24 cellular contexts compared by ENCODE assay signal in the genomic region with DNA sequence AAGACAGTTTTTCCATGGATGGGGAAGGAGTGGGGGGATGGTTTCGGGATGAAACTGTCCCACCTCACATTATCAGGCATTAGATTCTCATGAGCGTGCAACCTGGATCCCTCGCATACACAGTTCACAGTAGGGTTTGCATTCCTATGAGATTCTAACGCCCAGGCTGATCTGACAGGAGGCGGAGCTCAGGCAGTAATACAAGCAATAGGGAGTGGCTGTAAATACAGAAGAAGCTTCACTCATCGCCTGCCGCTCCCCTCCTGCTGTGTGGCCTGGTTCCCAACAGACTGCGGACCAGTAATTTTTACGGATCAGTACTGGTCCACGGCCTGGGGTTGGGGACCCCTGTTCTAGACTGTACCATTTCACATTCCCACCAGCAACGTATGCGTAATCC.
"Had no signal": no experiment of that assay in that cellular context is flagged by ENCODE, and none has a peak within 500 bp of the region (broad histone marks: within the 10 kb centered on the region; RNA-seq: fewer than 3 reads in every experiment).

No MANE protein-coding gene starts in this region.

- H3K27me3 ChIP-seq: hepatocyte had no signal

- H3K36me3 ChIP-seq: WERI-Rb-1 had no signal

- H2AFZ ChIP-seq: hepatocyte had no signal

- H3K4me1 Mint-ChIP-seq: activated CD4-positive, alpha-beta T cell treated with anti-CD3 and anti-CD28 coated beads for 36 hours; activated CD8-positive, alpha-beta memory T cell treated with anti-CD3 and anti-CD28 coated beads, Interleukin-2, amount 10 ng/mL, durations not matched to agents 7 days and 5 days had no signal

- H3K4me2 ChIP-seq: hepatocyte, smooth muscle cell had no signal

- H3K4me3 Mint-ChIP-seq: activated CD4-positive, alpha-beta memory T cell treated with anti-CD3 and anti-CD28 coated beads for 36 hours; activated CD4-positive, alpha-beta T cell treated with anti-CD3 and anti-CD28 coated beads for 36 hours; activated CD8-positive, alpha-beta memory T cell treated with anti-CD3 and anti-CD28 coated beads, Interleukin-2, amount 10 ng/mL, durations not matched to agents 7 days and 5 days; activated T-cell treated with anti-CD3 and anti-CD28 coated beads, Interleukin-2, amount 50 U/mL, for 24 hours; memory B cell; natural killer cell treated with Interleukin-12 subunit alpha and Interleukin-12 subunit beta and Interleukin-15 and Interleukin-18, amount 100 ng/mL, for 72 hours had no signal

- FAIRE-seq: astrocyte, bronchial epithelial cell, endometrium, kidney had no signal

- H3K27me3 Mint-ChIP-seq: activated CD4-positive, alpha-beta T cell treated with anti-CD3 and anti-CD28 coated beads for 36 hours; activated T-cell treated with anti-CD3 and anti-CD28 coated beads, Interleukin-2, amount 50 U/mL, for 24 hours; memory B cell; natural killer cell treated with Interleukin-12 subunit alpha and Interleukin-12 subunit beta and Interleukin-15 and Interleukin-18, amount 100 ng/mL, for 72 hours; progenitor cell of endocrine pancreas had no signal

- H3K4me1 ChIP-seq: left ventricle myocardium inferior had no signal

- H3K79me2 ChIP-seq: hepatocyte had no signal

- H3K27ac ChIP-seq: hepatocyte, left ventricle myocardium inferior, WERI-Rb-1 had no signal

- H3K4me3 ChIP-seq: hepatocyte, left ventricle myocardium inferior, smooth muscle cell had no signal

- H3K36me3 Mint-ChIP-seq: activated CD4-positive, alpha-beta memory T cell treated with anti-CD3 and anti-CD28 coated beads for 36 hours; natural killer cell treated with Interleukin-12 subunit alpha and Interleukin-12 subunit beta and Interleukin-15 and Interleukin-18, amount 100 ng/mL, for 72 hours had no signal

- ATAC-seq: activated CD4-positive, alpha-beta T cell treated with anti-CD3 and anti-CD28 coated beads for 36 hours; activated CD8-positive, alpha-beta memory T cell treated with anti-CD3 and anti-CD28 coated beads, Interleukin-2, amount 10 ng/mL, durations not matched to agents 7 days and 5 days; esophagus mucosa; natural killer cell treated with Interleukin-12 subunit alpha and Interleukin-12 subunit beta and Interleukin-15 and Interleukin-18, amount 100 ng/mL, for 72 hours; right cardiac atrium had no signal

- H3K27ac Mint-ChIP-seq: activated CD4-positive, alpha-beta memory T cell treated with anti-CD3 and anti-CD28 coated beads for 36 hours; activated CD4-positive, alpha-beta T cell treated with anti-CD3 and anti-CD28 coated beads for 36 hours; activated CD8-positive, alpha-beta memory T cell treated with anti-CD3 and anti-CD28 coated beads, Interleukin-2, amount 10 ng/mL, durations not matched to agents 7 days and 5 days; activated T-cell treated with anti-CD3 and anti-CD28 coated beads, Interleukin-2, amount 50 U/mL, for 24 hours; memory B cell; natural killer cell treated with Interleukin-12 subunit alpha and Interleukin-12 subunit beta and Interleukin-15 and Interleukin-18, amount 100 ng/mL, for 72 hours; progenitor cell of endocrine pancreas had no signal

- DNase-seq: activated CD4-positive, alpha-beta memory T cell treated with anti-CD3 and anti-CD28 coated beads for 36 hours; activated CD4-positive, alpha-beta T cell treated with anti-CD3 and anti-CD28 coated beads for 36 hours; activated CD8-positive, alpha-beta memory T cell treated with anti-CD3 and anti-CD28 coated beads, Interleukin-2, amount 10 ng/mL, durations not matched to agents 7 days and 5 days; activated naive CD4-positive, alpha-beta T cell treated with anti-CD3 and anti-CD28 coated beads, Interleukin-2, amount 50 U/mL, for 16 hours; activated T-cell treated with anti-CD3 and anti-CD28 coated beads, Interleukin-2, amount 50 U/mL, for 24 hours; kidney; left ventricle myocardium inferior; occipital lobe; right cardiac atrium; stimulated activated CD4-positive, alpha-beta T cell treated with anti-CD3 and anti-CD28 coated beads, Interleukin-4, amount 100 ng/mL, for 4 hours; stimulated activated CD8-positive, alpha-beta memory T cell treated with anti-CD3 and anti-CD28 coated beads, Interleukin-4, amount 100 ng/mL, for 48 hours; stimulated activated naive CD4-positive, alpha-beta T cell treated with Interleukin-2 at 50 U/mL for 16 hours; substantia nigra; T-helper 9 cell; WERI-Rb-1 had no signal

- H3K9me3 Mint-ChIP-seq: natural killer cell treated with Interleukin-12 subunit alpha and Interleukin-12 subunit beta and Interleukin-15 and Interleukin-18, amount 100 ng/mL, for 72 hours had no signal
